36 cellular contexts compared by ENCODE assay signal in the genomic region with DNA sequence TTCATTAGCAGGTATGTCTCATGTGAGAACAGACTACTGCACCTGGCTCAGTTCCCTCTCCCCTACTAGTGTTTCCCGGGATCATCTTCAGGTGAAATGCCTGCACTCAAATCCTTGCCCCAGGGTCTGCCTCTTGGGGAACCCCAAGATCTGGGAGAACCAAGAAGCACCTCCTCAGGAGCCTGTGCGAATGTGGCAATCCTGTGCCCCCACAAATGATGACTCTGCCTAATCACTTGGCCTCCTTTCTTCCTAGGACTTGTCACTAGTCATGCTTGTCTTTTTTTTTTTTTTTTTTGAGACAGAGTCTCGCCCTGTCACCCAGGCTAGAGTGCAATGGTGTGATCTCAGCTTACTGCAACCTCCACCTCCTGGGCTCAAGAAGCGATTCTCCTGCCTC. TPM values are rescaled to one million over a fixed set of nuclear protein-coding genes. Genes with fewer than 3 reads are reported as not detected.
"Had no signal": no experiment of that assay in that cellular context is flagged by ENCODE, and none has a peak within 500 bp of the region (broad histone marks: within the 10 kb centered on the region; RNA-seq: fewer than 3 reads in every experiment).

No MANE protein-coding gene starts in this region.

- ATAC-seq: activated CD8-positive, alpha-beta T cell treated with anti-CD3 and anti-CD28 coated beads for 36 hours; activated naive CD4-positive, alpha-beta T cell treated with anti-CD3 and anti-CD28 coated beads, Interleukin-2, amount 50 U/mL, for 72 hours; activated T-cell treated with anti-CD3 and anti-CD28 coated beads, Interleukin-2, amount 50 U/mL, for 4 hours; activated T-cell treated with anti-CD3 and anti-CD28 coated beads, Interleukin-2, amount 50 U/mL, for 72 hours; activated T-helper 17 cell treated with anti-CD3 and anti-CD28 coated beads, Interleukin-2, amount 50 U/mL, for 72 hours; T-cell had no signal

- H3K4me1 ChIP-seq: adrenal gland, ascending aorta had no signal

- H3K27ac ChIP-seq: adrenal gland, ascending aorta, VCaP had no signal

- H3K4me1 Mint-ChIP-seq: activated B cell treated with CpG ODN at 0.5 μM for 24 hours; activated naive CD8-positive, alpha-beta T cell treated with anti-CD3 and anti-CD28 coated beads for 36 hours; activated T-helper 17 cell treated with anti-CD3 and anti-CD28 coated beads, Interleukin-2, amount 50 U/mL, for 72 hours; T-cell had no signal

- H3K27ac Mint-ChIP-seq: activated B cell treated with CpG ODN at 0.5 μM for 24 hours; activated CD4-positive, alpha-beta memory T cell treated with anti-CD3 and anti-CD28 coated beads for 36 hours; activated CD8-positive, alpha-beta T cell treated with anti-CD3 and anti-CD28 coated beads for 36 hours; activated naive CD4-positive, alpha-beta T cell treated with anti-CD3 and anti-CD28 coated beads for 36 hours; activated naive CD4-positive, alpha-beta T cell treated with anti-CD3 and anti-CD28 coated beads, Interleukin-2, amount 50 U/mL, for 72 hours; activated naive CD8-positive, alpha-beta T cell treated with anti-CD3 and anti-CD28 coated beads for 36 hours; activated T-cell treated with anti-CD3 and anti-CD28 coated beads, Interleukin-2, amount 50 U/mL, for 72 hours; activated T-helper 1 cell treated with anti-CD3 and anti-CD28 coated beads, Interleukin-12 subunit alpha, Interleukin-12 subunit beta, Interleukin-2, Interleukin-4 antibody, amounts not matched to agents 30 ng/mL and 10 ng/mL and 1 ng/mL, durations not matched to agents 14 hours and 24 hours and 36 hours; activated T-helper 17 cell treated with anti-CD3 and anti-CD28 coated beads, Interleukin-2, amount 50 U/mL, for 72 hours; brain; T-cell; T-helper 2 cell treated with Interferon-gamma antibody and Interleukin-4, amounts not matched to agents 5 μg/mL and 100 μg/mL, for 36 hours had no signal

- FAIRE-seq: TTC549 had no signal

- H3K36me3 ChIP-seq: adrenal gland, ascending aorta had no signal

- H3K9me3 Mint-ChIP-seq: activated B cell treated with CpG ODN at 0.5 μM for 24 hours; activated CD8-positive, alpha-beta T cell treated with anti-CD3 and anti-CD28 coated beads for 36 hours; activated naive CD4-positive, alpha-beta T cell treated with anti-CD3 and anti-CD28 coated beads for 36 hours; activated naive CD4-positive, alpha-beta T cell treated with anti-CD3 and anti-CD28 coated beads, Interleukin-2, amount 50 U/mL, for 72 hours; activated naive CD8-positive, alpha-beta T cell treated with anti-CD3 and anti-CD28 coated beads for 36 hours; activated T-cell treated with anti-CD3 and anti-CD28 coated beads, Interleukin-2, amount 50 U/mL, for 4 hours; activated T-helper 1 cell treated with anti-CD3 and anti-CD28 coated beads, Interleukin-12 subunit alpha, Interleukin-12 subunit beta, Interleukin-2, Interleukin-4 antibody, amounts not matched to agents 30 ng/mL and 10 ng/mL and 1 ng/mL, durations not matched to agents 14 hours and 24 hours and 36 hours; activated T-helper 17 cell treated with anti-CD3 and anti-CD28 coated beads, Interleukin-2, amount 50 U/mL, for 72 hours; T-cell; T-helper 2 cell treated with Interferon-gamma antibody and Interleukin-4, amounts not matched to agents 5 μg/mL and 100 μg/mL, for 36 hours had no signal

- H3K27me3 Mint-ChIP-seq: activated CD4-positive, alpha-beta memory T cell treated with anti-CD3 and anti-CD28 coated beads for 36 hours; activated CD8-positive, alpha-beta T cell treated with anti-CD3 and anti-CD28 coated beads for 36 hours; activated naive CD8-positive, alpha-beta T cell treated with anti-CD3 and anti-CD28 coated beads for 36 hours; activated T-helper 17 cell treated with anti-CD3 and anti-CD28 coated beads, Interleukin-2, amount 50 U/mL, for 72 hours; T-cell had no signal

- H3K36me3 Mint-ChIP-seq: activated CD4-positive, alpha-beta memory T cell treated with anti-CD3 and anti-CD28 coated beads for 36 hours; activated naive CD4-positive, alpha-beta T cell treated with anti-CD3 and anti-CD28 coated beads, Interleukin-2, amount 50 U/mL, for 72 hours; activated naive CD8-positive, alpha-beta T cell treated with anti-CD3 and anti-CD28 coated beads for 36 hours; brain; T-cell had no signal

- DNase-seq: activated B cell treated with CpG ODN at 0.5 μM for 24 hours; activated CD4-positive, alpha-beta memory T cell treated with anti-CD3 and anti-CD28 coated beads for 36 hours; activated CD4-positive, alpha-beta T cell treated with anti-CD3 and anti-CD28 coated beads for 48 hours; activated CD4-positive, alpha-beta T cell treated with anti-CD3 and anti-CD28 coated beads, Interleukin-2, amount 50 U/mL, for 1 hour; activated CD4-positive, alpha-beta T cell treated with anti-CD3 and anti-CD28 coated beads, Interleukin-2, amount 50 U/mL, for 4 hours; activated CD4-positive, CD25-positive, alpha-beta regulatory T cell treated with anti-CD3 and anti-CD28 coated beads, Interleukin-2, amount 50 U/mL, for 72 hours; activated CD8-positive, alpha-beta memory T cell treated with anti-CD3 and anti-CD28 coated beads, Interleukin-2, amount 50 U/mL, for 4 hours; activated CD8-positive, alpha-beta T cell treated with anti-CD3 and anti-CD28 coated beads for 36 hours; activated effector memory CD4-positive, alpha-beta T cell treated with anti-CD3 and anti-CD28 coated beads, Interleukin-2, amount 50 U/mL, for 16 hours; activated gamma-delta T cell treated with Interleukin-2 at 50 U/mL for 16 hours; activated naive CD4-positive, alpha-beta T cell; activated naive CD4-positive, alpha-beta T cell treated with anti-CD3 and anti-CD28 coated beads for 36 hours; activated naive CD4-positive, alpha-beta T cell treated with anti-CD3 and anti-CD28 coated beads, Interleukin-2, amount 50 U/mL, for 16 hours; activated naive CD8-positive, alpha-beta T cell treated with anti-CD3 and anti-CD28 coated beads for 36 hours; activated T-cell treated with anti-CD3 and anti-CD28 coated beads for 4 hours; activated T-cell treated with anti-CD3 and anti-CD28 coated beads, Interleukin-2, amount 50 U/mL, for 1 hour; activated T-cell treated with anti-CD3 and anti-CD28 coated beads, Interleukin-2, amount 50 U/mL, for 4 hours; activated T-cell treated with anti-CD3 and anti-CD28 coated beads, Interleukin-2, amount 50 U/mL, for 72 hours; adrenal gland; amniotic stem cell; central memory CD4-positive, alpha-beta T cell; T-cell; T-helper 2 cell; T-helper 9 cell had no signal

- H3K4me3 Mint-ChIP-seq: activated B cell treated with CpG ODN at 0.5 μM for 24 hours; activated CD4-positive, alpha-beta memory T cell treated with anti-CD3 and anti-CD28 coated beads for 36 hours; activated CD8-positive, alpha-beta T cell treated with anti-CD3 and anti-CD28 coated beads for 36 hours; activated naive CD4-positive, alpha-beta T cell treated with anti-CD3 and anti-CD28 coated beads for 36 hours; activated naive CD8-positive, alpha-beta T cell treated with anti-CD3 and anti-CD28 coated beads for 36 hours; activated T-cell treated with anti-CD3 and anti-CD28 coated beads, Interleukin-2, amount 50 U/mL, for 4 hours; activated T-cell treated with anti-CD3 and anti-CD28 coated beads, Interleukin-2, amount 50 U/mL, for 72 hours; activated T-helper 1 cell treated with anti-CD3 and anti-CD28 coated beads, Interleukin-12 subunit alpha, Interleukin-12 subunit beta, Interleukin-2, Interleukin-4 antibody, amounts not matched to agents 30 ng/mL and 10 ng/mL and 1 ng/mL, durations not matched to agents 14 hours and 24 hours and 36 hours; activated T-helper 17 cell treated with anti-CD3 and anti-CD28 coated beads, Interleukin-2, amount 50 U/mL, for 72 hours; brain; T-cell; T-helper 2 cell treated with Interferon-gamma antibody and Interleukin-4, amounts not matched to agents 5 μg/mL and 100 μg/mL, for 36 hours had no signal

- H3K9me3 ChIP-seq: adrenal gland, ascending aorta had no signal

- H3K4me3 ChIP-seq: adrenal gland, ascending aorta had no signal

- H3K27me3 ChIP-seq: adrenal gland, ascending aorta had no signal

RNA-seq across cellular contexts. Expression of a gene that starts 21.7 kb away (rescaled TPM):
- total RNA-seq: activated B cell treated with CpG ODN at 0.5 μM for 24 hours; activated T-helper 1 cell treated with anti-CD3 and anti-CD28 coated beads, Interleukin-12 subunit alpha, Interleukin-12 subunit beta, Interleukin-2, Interleukin-4 antibody, amounts not matched to agents 30 ng/mL and 10 ng/mL and 1 ng/mL, durations not matched to agents 14 hours and 24 hours and 36 hours; activated T-helper 17 cell treated with anti-CD3 and anti-CD28 coated beads, Interleukin-2, amount 50 U/mL, for 72 hours; ascending aorta; cerebellum; T-helper 1 cell treated with Interleukin-12 subunit alpha and Interleukin-12 subunit beta and Interleukin-4 antibody, amounts not matched to agents 30 ng/mL and 1 ng/mL, for 36 hours had no signal

RNA-seq across cellular contexts. Expression of a gene that starts 27.2 kb away (rescaled TPM):
- total RNA-seq: activated B cell treated with CpG ODN at 0.5 μM for 24 hours; activated CD4-positive, alpha-beta memory T cell treated with anti-CD3 and anti-CD28 coated beads for 36 hours; activated CD8-positive, alpha-beta memory T cell treated with anti-CD3 and anti-CD28 coated beads for 36 hours; activated CD8-positive, alpha-beta T cell treated with anti-CD3 and anti-CD28 coated beads for 36 hours; activated naive CD4-positive, alpha-beta T cell treated with anti-CD3 and anti-CD28 coated beads for 36 hours; activated naive CD4-positive, alpha-beta T cell treated with anti-CD3 and anti-CD28 coated beads, Interleukin-2, amount 50 U/mL, for 72 hours; activated naive CD8-positive, alpha-beta T cell treated with anti-CD3 and anti-CD28 coated beads for 36 hours; activated T-cell treated with anti-CD3 and anti-CD28 coated beads, Interleukin-2, amount 50 U/mL, for 4 hours; activated T-cell treated with anti-CD3 and anti-CD28 coated beads, Interleukin-2, amount 50 U/mL, for 72 hours; activated T-helper 1 cell treated with anti-CD3 and anti-CD28 coated beads, Interleukin-12 subunit alpha, Interleukin-12 subunit beta, Interleukin-2, Interleukin-4 antibody, amounts not matched to agents 30 ng/mL and 10 ng/mL and 1 ng/mL, durations not matched to agents 14 hours and 24 hours and 36 hours; activated T-helper 17 cell treated with anti-CD3 and anti-CD28 coated beads, Interleukin-2, amount 50 U/mL, for 72 hours; ascending aorta; cardiac septum; cerebellum; T-cell; T-helper 1 cell treated with Interleukin-12 subunit alpha and Interleukin-12 subunit beta and Interleukin-4 antibody, amounts not matched to agents 30 ng/mL and 1 ng/mL, for 36 hours had no signal
